1 cellular context compared by ENCODE assay signal in the genomic region with DNA sequence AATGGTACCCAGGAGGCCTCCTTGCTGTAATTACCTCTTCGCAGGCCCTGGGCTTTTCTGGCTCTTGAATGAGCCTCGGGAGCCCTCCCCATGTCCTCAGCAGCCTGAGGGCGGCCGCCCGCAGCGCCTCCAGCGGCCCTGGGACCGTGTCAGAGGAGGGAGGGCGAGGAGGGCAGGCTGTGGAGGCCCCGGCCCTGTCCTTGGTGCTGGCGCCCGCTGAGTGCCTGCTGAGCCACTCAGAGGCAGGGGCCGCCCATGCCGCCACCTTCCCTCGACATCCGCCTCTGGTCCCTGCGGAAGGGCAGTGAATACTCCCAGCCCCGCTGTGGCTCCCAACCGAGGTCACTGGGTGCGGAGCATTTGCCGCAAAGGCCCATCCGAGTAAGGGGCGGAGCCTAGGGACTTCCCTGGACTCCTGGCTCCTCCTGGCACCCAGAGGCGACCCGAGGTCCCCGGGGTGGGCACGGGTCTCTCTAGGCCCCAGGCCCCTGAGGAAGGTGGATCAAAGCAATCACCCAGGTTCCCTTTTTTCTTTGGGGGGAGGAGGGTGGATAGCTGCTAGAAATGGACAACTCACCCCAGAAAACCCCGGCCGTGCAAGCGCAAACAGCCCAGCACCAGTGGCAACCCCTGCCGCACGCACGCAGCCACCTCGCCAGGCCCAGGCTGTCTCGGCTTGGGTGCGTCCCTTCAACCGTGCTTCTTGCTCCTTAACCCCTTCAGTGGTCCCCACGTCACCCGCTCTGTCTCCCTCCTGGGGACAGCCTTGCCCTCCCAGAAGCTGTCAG.
TF ChIP-seq lines count a peak whose summit lies in the region.

No MANE protein-coding gene starts in this region.

TF ChIP-seq in SK-N-SH treated with all-trans-retinoic acid at 6 μM for 48 hours, 23 proteins besides CTCF, POLR2A, EP300 and RAD21 (continued from another document):
- no peak for TF ChIP-seq ZNF8 (CRISPR knock-in tag; IDR thresholded peaks at IDR 0.05)
- no peak for TF ChIP-seq ZNF70 (CRISPR knock-in tag; IDR thresholded peaks at IDR 0.05)
- TF ChIP-seq ESRRG (CRISPR knock-in tag; IDR thresholded peaks at IDR 0.05), result no peak
- no peak for TF ChIP-seq SNAI2 (CRISPR knock-in tag; IDR thresholded peaks at IDR 0.05)
- TF ChIP-seq CREB5 (CRISPR knock-in tag; IDR thresholded peaks at IDR 0.05; ENCODE audit: low read depth), result no peak
- no peak for TF ChIP-seq TCF4 (CRISPR knock-in tag; IDR thresholded peaks at IDR 0.05; ENCODE audit: borderline replicate concordance)
- TF ChIP-seq, protein P1, sequence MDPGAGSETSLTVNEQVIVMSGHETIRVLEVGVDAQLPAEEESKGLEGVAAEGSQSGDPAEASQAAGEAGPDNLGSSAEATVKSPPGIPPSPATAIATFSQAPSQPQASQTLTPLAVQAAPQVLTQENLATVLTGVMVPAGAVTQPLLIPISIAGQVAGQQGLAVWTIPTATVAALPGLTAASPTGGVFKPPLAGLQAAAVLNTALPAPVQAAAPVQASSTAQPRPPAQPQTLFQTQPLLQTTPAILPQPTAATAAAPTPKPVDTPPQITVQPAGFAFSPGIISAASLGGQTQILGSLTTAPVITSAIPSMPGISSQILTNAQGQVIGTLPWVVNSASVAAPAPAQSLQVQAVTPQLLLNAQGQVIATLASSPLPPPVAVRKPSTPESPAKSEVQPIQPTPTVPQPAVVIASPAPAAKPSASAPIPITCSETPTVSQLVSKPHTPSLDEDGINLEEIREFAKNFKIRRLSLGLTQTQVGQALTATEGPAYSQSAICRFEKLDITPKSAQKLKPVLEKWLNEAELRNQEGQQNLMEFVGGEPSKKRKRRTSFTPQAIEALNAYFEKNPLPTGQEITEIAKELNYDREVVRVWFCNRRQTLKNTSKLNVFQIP (CRISPR knock-in tag; IDR thresholded peaks at IDR 0.05; ENCODE audit: borderline replicate concordance, low read depth), result no peak
- TF ChIP-seq BACH2 (CRISPR knock-in tag; IDR thresholded peaks at IDR 0.05; ENCODE audit: borderline replicate concordance), result no peak
- no peak for TF ChIP-seq ZNF565 (CRISPR knock-in tag; conservative IDR thresholded peaks at IDR 0.05; ENCODE audit: low read depth)
- no peak for TF ChIP-seq ZFP3 (CRISPR knock-in tag; IDR thresholded peaks at IDR 0.05)
- TF ChIP-seq OSR1 (CRISPR knock-in tag; IDR thresholded peaks at IDR 0.05), result no peak
- TF ChIP-seq TOX (CRISPR knock-in tag; IDR thresholded peaks at IDR 0.05; ENCODE audit: borderline replicate concordance), result no peak
- no peak for TF ChIP-seq GLIS3 (CRISPR knock-in tag; IDR thresholded peaks at IDR 0.05)
- TF ChIP-seq PPARA (CRISPR knock-in tag; IDR thresholded peaks at IDR 0.05; ENCODE audit: borderline replicate concordance), result no peak
